Comparison of ENCODE assay signal across 19 cellular contexts in the genomic region with DNA sequence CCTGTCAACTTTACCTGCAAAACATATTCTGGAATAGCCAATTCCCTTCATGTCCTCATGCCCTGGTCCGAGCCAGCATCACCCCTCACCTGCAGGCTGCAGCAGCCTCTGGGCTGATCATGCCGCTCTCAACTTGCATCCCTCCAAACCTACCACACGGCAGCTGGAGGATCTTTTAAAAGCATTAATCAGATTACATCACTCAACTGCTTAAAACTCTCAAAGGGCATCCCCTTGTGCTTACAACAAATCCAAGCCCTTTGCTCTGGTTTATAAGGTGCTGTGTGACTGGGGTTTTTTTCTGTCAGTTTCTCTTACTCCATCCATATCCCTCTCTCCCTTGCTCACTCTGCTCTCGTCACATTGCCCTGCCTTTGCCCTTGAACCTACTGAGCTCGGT. TPM values are rescaled to one million over a fixed set of nuclear protein-coding genes. Genes with fewer than 3 reads are reported as not detected.
A peak's percentile ranks its signal among the peaks of the same experiment; 100 is the strongest.
DNase-seq lines count a peak whose midpoint lies in the region; ATAC-seq, FAIRE-seq and TF ChIP-seq lines count a peak whose summit lies in the region.
"Had no signal": no experiment of that assay in that cellular context is flagged by ENCODE, and none has a peak within 500 bp of the region (broad histone marks: within the 10 kb centered on the region; RNA-seq: fewer than 3 reads in every experiment).

No MANE protein-coding gene starts in this region.

- FAIRE-seq in D721Med (lab: Jason Lieb, UNC): peak; percentile 21
- FAIRE-seq: HepG2, K562 had no signal

- no peak for ATAC-seq in HG02884 (IDR thresholded peaks at IDR 0.05; ENCODE audit: unreplicated experiment)
- ATAC-seq in activated CD8-positive, alpha-beta T cell treated with anti-CD3 and anti-CD28 coated beads, Interleukin-2, amount 10 ng/mL, durations not matched to agents 7 days and 5 days: no peak
- ATAC-seq: HepG2, K562, Right ventricle myocardium inferior had no signal

- no peak overlapping the region for H3K4me3 Mint-ChIP-seq in brain
- no peak overlapping the region for H3K4me3 Mint-ChIP-seq in activated CD8-positive, alpha-beta T cell treated with anti-CD3 and anti-CD28 coated beads, Interleukin-2, amount 10 ng/mL, durations not matched to agents 7 days and 5 days
- H3K4me3 Mint-ChIP-seq: CD4-positive, alpha-beta memory T cell had no signal

- TF ChIP-seq CTCF in D721Med (IDR thresholded peaks at IDR 0.05; ENCODE audit: insufficient read depth, missing control alignments): no peak
- no peak for TF ChIP-seq CTCF in brain (conservative IDR thresholded peaks at IDR 0.05)

- peak overlapping the region in 3 of 5 experiments; percentile 7 to 51 (median 30) for H3K27ac Mint-ChIP-seq in brain
- no peak overlapping the region for H3K27ac Mint-ChIP-seq in activated CD8-positive, alpha-beta T cell treated with anti-CD3 and anti-CD28 coated beads, Interleukin-2, amount 10 ng/mL, durations not matched to agents 7 days and 5 days
- H3K27ac Mint-ChIP-seq: CD4-positive, alpha-beta memory T cell had no signal

- H3K36me3 Mint-ChIP-seq in brain: no peaks in the 10 kb centered on the region
- H3K36me3 Mint-ChIP-seq in activated CD8-positive, alpha-beta T cell treated with anti-CD3 and anti-CD28 coated beads, Interleukin-2, amount 10 ng/mL, durations not matched to agents 7 days and 5 days (ENCODE audit: low read depth): no peaks in the 10 kb centered on the region
- H3K36me3 Mint-ChIP-seq: CD4-positive, alpha-beta memory T cell had no signal

- CTCF ChIA-PET in activated CD8-positive, alpha-beta T cell treated with anti-CD3 and anti-CD28 coated beads, Interleukin-2, amount 10 ng/mL, durations not matched to agents 7 days and 5 days (lab: Charles Lee): no interaction called here

- peak; percentile 27 for DNase-seq in NCI-H1105 treated with DMSO at 0.1 percent for 48 hours (lab: John Stamatoyannopoulos, UW)
- DNase-seq in NCI-H1105 (lab: John Stamatoyannopoulos, UW): no peak
- DNase-seq in D721Med (ENCODE audit: insufficient read length, low spot score): peak; percentile 65
- peak; percentile 37 for DNase-seq in NCI-H2171 (lab: John Stamatoyannopoulos, UW)
- no peak for DNase-seq in NCI-H146 (lab: John Stamatoyannopoulos, UW)
- DNase-seq in activated CD8-positive, alpha-beta T cell treated with anti-CD3 and anti-CD28 coated beads, Interleukin-2, amount 10 ng/mL, durations not matched to agents 7 days and 5 days: no peak
- DNase-seq: 8988T; Caco-2; CD4-positive, alpha-beta memory T cell; DMS53; MG63; NCI-H774; T-helper 1 cell had no signal

- H3K27me3 Mint-ChIP-seq in brain: peaks cover 58% of the 10 kb centered on the region
- H3K27me3 Mint-ChIP-seq in activated CD8-positive, alpha-beta T cell treated with anti-CD3 and anti-CD28 coated beads, Interleukin-2, amount 10 ng/mL, durations not matched to agents 7 days and 5 days (ENCODE audit: low read depth): peaks cover 21% of the 10 kb centered on the region

- H3K4me1 Mint-ChIP-seq in brain: peaks cover 60% of the 10 kb centered on the region
- H3K4me1 Mint-ChIP-seq in activated CD8-positive, alpha-beta T cell treated with anti-CD3 and anti-CD28 coated beads, Interleukin-2, amount 10 ng/mL, durations not matched to agents 7 days and 5 days (ENCODE audit: low read depth): no peaks in the 10 kb centered on the region
- H3K4me1 Mint-ChIP-seq: CD4-positive, alpha-beta memory T cell had no signal

- POLR2A ChIA-PET in activated CD8-positive, alpha-beta T cell treated with anti-CD3 and anti-CD28 coated beads, Interleukin-2, amount 10 ng/mL, durations not matched to agents 7 days and 5 days (lab: Charles Lee): no interaction called here

- H3K9me3 Mint-ChIP-seq in brain: peaks cover 0 to 3% (median 0%) of the 10 kb centered on the region in 5 experiments
- no peaks in the 10 kb centered on the region for H3K9me3 Mint-ChIP-seq in activated CD8-positive, alpha-beta T cell treated with anti-CD3 and anti-CD28 coated beads, Interleukin-2, amount 10 ng/mL, durations not matched to agents 7 days and 5 days (ENCODE audit: insufficient read depth)
- H3K9me3 Mint-ChIP-seq: CD4-positive, alpha-beta memory T cell had no signal

RNA-seq across cellular contexts. Expression of a gene that starts 24.0 kb away (rescaled TPM):
- 3.3 TPM for polyA plus RNA-seq in brain (ENCODE audit: insufficient read depth, low read depth, low replicate concordance)
- total RNA-seq in activated CD8-positive, alpha-beta T cell treated with anti-CD3 and anti-CD28 coated beads, Interleukin-2, amount 10 ng/mL, durations not matched to agents 7 days and 5 days: 1 to 10 TPM in 1 of 2 experiments, under 1 TPM in 1; 0.94 to 1.0 TPM
- total RNA-seq: Caco-2, HT-29 had no signal

RNA-seq across cellular contexts. Expression of a gene that starts 52.4 kb away (rescaled TPM):
- polyA plus RNA-seq in brain (ENCODE audit: insufficient read depth, low read depth, low replicate concordance): 22.0 TPM
- total RNA-seq in activated CD8-positive, alpha-beta T cell treated with anti-CD3 and anti-CD28 coated beads, Interleukin-2, amount 10 ng/mL, durations not matched to agents 7 days and 5 days: 10 to 100 TPM; 30.3 to 30.9 TPM

Comparison
In these comparisons a context has a peak if more than half of its experiments do, and no peak if none do; other contexts are left out.
1. DNase-seq: peak in NCI-H1105 treated with DMSO at 0.1 percent for 48 hours (single experiment), D721Med (single experiment) and NCI-H2171 (single experiment); none in NCI-H1105 (single experiment), NCI-H146 (single experiment) and activated CD8-positive, alpha-beta T cell treated with anti-CD3 and anti-CD28 coated beads, Interleukin-2, amount 10 ng/mL, durations not matched to agents 7 days and 5 days (single experiment).